28 cellular contexts compared by ENCODE assay signal in the genomic region with DNA sequence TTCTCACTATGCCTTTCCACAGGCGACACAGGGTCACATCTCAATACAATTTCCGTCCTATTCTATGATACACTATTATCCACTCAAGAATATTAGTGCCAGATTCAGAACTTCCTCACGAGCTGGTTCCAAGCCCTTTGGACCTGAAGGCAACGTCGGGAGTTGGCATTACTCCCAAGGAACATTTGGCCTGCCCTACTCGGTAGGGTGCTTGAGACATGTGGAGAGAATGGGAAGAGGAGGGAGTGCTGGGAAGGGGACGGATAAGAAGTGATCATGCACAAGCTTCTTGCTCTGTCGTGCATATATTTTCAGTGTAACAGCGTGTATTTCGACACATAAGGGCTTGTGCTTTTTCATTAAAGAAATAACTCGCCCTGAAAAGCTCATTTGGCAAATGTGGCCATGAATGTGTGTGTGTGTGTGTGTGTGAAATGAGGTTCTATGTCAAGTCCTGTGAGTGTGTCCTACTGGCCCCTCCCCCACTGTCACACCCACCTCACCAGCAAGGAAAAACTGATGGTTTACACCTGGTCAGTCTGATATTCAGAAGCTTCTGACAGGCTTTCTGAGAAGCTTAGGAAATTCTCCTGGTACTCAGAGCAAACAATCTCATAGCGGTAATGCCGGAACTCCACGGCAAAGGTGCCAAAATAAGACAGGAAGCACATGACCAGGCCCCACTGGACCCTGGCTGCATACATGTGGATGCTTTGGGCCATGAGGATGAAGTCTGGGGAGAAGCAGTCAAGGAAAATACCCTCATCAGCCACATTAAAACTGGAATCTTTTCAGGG.
"Had no signal": no experiment of that assay in that cellular context is flagged by ENCODE, and none has a peak within 500 bp of the region (broad histone marks: within the 10 kb centered on the region; RNA-seq: fewer than 3 reads in every experiment).

No MANE protein-coding gene starts in this region.

- H3K4me3 ChIP-seq: adrenal gland, colonic mucosa, gastroesophageal sphincter, left lung, mucosa of descending colon, ovary, sigmoid colon, smooth muscle cell, tibial artery had no signal

- H3K9me3 ChIP-seq: adrenal gland, colonic mucosa, gastroesophageal sphincter, left lung, mucosa of descending colon, ovary, sigmoid colon, tibial artery had no signal

- ATAC-seq: gastroesophageal sphincter; left lung; mucosa of descending colon; stimulated activated memory B cell treated with anti-CD40 and anti-IgM and Interleukin-4, amounts not matched to agents 10 μg/mL and 1 μg/mL and 100 μg/mL, for 72 hours; stimulated activated naive CD8-positive, alpha-beta T cell treated with anti-CD3 and anti-CD28 coated beads, Interleukin-15, amount 100 ng/mL, for 72 hours; T-helper 17 cell had no signal

- H3K27ac ChIP-seq: adrenal gland, colonic mucosa, epithelial cell of prostate, gastroesophageal sphincter, left lung, ovary, sigmoid colon, tibial artery had no signal

- DNase-seq: activated CD4-positive, alpha-beta memory T cell treated with anti-CD3 and anti-CD28 coated beads for 36 hours; activated CD4-positive, alpha-beta T cell treated with anti-CD3 and anti-CD28 coated beads, Interleukin-2, amount 10 ng/mL, durations not matched to agents 24 days and 14 days; activated CD4-positive, CD25-positive, alpha-beta regulatory T cell treated with anti-CD3 and anti-CD28 coated beads, Interleukin-2, amount 50 U/mL, for 72 hours; activated CD8-positive, alpha-beta memory T cell treated with anti-CD3 and anti-CD28 coated beads, Interleukin-2, amount 50 U/mL, for 4 hours; activated effector memory CD4-positive, alpha-beta T cell treated with anti-CD3 and anti-CD28 coated beads, Interleukin-2, amount 50 U/mL, for 16 hours; activated naive CD4-positive, alpha-beta T cell treated with anti-CD3 and anti-CD28 coated beads for 36 hours; activated naive CD8-positive, alpha-beta T cell treated with anti-CD3 and anti-CD28 coated beads for 36 hours; activated T-cell treated with anti-CD3 and anti-CD28 coated beads, Interleukin-2, amount 50 U/mL, for 1 hour; adrenal gland; aorta; central memory CD4-positive, alpha-beta T cell; colonic mucosa; effector CD8-positive, alpha-beta T cell; head of caudate nucleus; left lung; mucosa of descending colon; ovary; sigmoid colon; stimulated activated CD4-positive, alpha-beta T cell treated with anti-CD3 and anti-CD28 coated beads, Interleukin-1b, Interleukin-23, amount 100 ng/mL, for 48 hours; stimulated activated CD4-positive, alpha-beta T cell treated with anti-CD3 and anti-CD28 coated beads, Interleukin-4, amount 100 ng/mL, for 4 hours; stimulated activated CD8-positive, alpha-beta memory T cell treated with anti-CD3 and anti-CD28 coated beads, Interleukin-4, amount 100 ng/mL, for 48 hours; stimulated activated naive CD8-positive, alpha-beta T cell treated with anti-CD3 and anti-CD28 coated beads, Interleukin-15, amount 100 ng/mL, for 72 hours; T-helper 17 cell; tibial artery had no signal

- H3K36me3 ChIP-seq: adrenal gland, colonic mucosa, gastroesophageal sphincter, left lung, ovary, sigmoid colon, tibial artery had no signal

- H3K27me3 ChIP-seq: adrenal gland, colonic mucosa, gastroesophageal sphincter, left lung, ovary, sigmoid colon, tibial artery had no signal

- H3K4me1 ChIP-seq: adrenal gland, colonic mucosa, gastroesophageal sphincter, left lung, sigmoid colon, tibial artery had no signal
